In the genomic region with DNA sequence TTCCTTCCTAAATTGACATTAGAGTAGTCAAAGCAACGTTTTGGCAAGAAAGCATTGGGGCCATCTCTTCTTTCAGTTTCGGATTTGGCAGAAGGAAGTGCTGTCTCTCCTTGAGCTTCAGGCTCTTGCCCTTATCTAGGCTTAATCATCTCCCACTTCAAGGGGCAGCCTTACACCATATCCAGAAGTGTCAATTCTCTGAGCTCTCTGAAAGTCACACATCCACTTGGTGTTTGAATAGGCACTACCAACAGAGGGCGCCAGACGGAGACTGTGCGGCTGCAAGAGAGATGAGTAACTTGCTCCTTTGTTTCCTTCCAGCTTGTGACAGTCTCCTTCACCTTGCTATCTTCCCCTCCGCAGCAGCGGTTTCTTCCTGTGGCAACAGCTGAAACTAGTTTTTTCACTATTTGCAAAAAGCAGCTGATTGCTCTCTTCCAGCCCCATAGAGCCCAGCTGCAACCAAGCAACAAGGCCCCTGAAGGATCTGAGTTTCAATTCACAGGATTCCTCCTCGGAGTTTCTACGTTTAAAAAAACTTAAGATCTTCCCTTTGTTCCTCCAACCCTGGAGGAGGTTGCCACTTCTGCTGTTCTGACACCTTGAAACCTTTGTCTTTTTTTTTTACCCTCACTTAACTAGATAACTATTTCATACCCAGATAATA, we compare ENCODE assay signal across 8 cellular contexts.
DNase-seq lines count a peak whose midpoint lies in the region; ATAC-seq and TF ChIP-seq lines count a peak whose summit lies in the region.

No MANE protein-coding gene starts in this region.

- H3K27me3 Mint-ChIP-seq in endodermal cell (ENCODE audit: insufficient read depth), result peaks cover 15% of the 10 kb centered on the region

- H3K9me3 ChIP-seq in endodermal cell (ENCODE audit: control insufficient read depth, low read length), result no peaks in the 10 kb centered on the region

- DNase-seq in GM12865 (ENCODE audit: low read depth) (peak; percentile 68), NCI-H82 (lab: John Stamatoyannopoulos, UW) (peak; percentile 79), endodermal cell (peak; percentile 96), middle frontal gyrus (ENCODE audit: extremely low spot score, low spot score) (peak; percentile 15)
- peak; percentile 60 to 75 for DNase-seq in activated CD8-positive, alpha-beta memory T cell treated with anti-CD3 and anti-CD28 coated beads for 1 hour (ENCODE audit: extremely low read depth in 1 of 2, low read depth in 1 of 2)
- DNase-seq in stimulated activated CD8-positive, alpha-beta memory T cell treated with anti-CD3 and anti-CD28 coated beads, Interleukin-7, amount 100 ng/mL, for 1 hour (ENCODE audit: low read depth in 2 of 2), result peak; percentile 55 to 76

- WGBS in endodermal cell (ENCODE audit: insufficient coverage in 1 of 2, insufficient read length in 1 of 2), 2 experiments, result 29 to 33% methylated on average over 8 to 9 of the region's 9 CpGs

- no peaks in the 10 kb centered on the region for H3K36me3 Mint-ChIP-seq in endodermal cell (ENCODE audit: low read depth)

- H3K27me3 ChIP-seq in endodermal cell (ENCODE audit: control insufficient read depth, insufficient read depth, low read length, poor library complexity, severe bottlenecking), result peaks cover 9% of the 10 kb centered on the region

- H3K4me1 ChIP-seq in endodermal cell (ENCODE audit: control insufficient read depth, insufficient read depth, low read length), result peaks cover 2% of the 10 kb centered on the region

- peak overlapping the region; percentile 83 for H3K27ac Mint-ChIP-seq in endodermal cell

- no peak overlapping the region for H3K27ac ChIP-seq in endodermal cell (ENCODE audit: low read depth, low read length)

- ATAC-seq in HG03558 (IDR thresholded peaks at IDR 0.05; ENCODE audit: extremely low read depth, unreplicated experiment) (peak; percentile 43), GM18867 (IDR thresholded peaks at IDR 0.05; ENCODE audit: unreplicated experiment) (no peak)

- H3K9me3 Mint-ChIP-seq in endodermal cell, result no peaks in the 10 kb centered on the region

- no peak overlapping the region for H3K4me3 ChIP-seq in GM12865 (ENCODE audit: low read depth, low read length)
- H3K4me3 ChIP-seq in endodermal cell (ENCODE audit: low read length), result no peak overlapping the region

- H3K9ac ChIP-seq in endodermal cell (ENCODE audit: extremely low read depth, low read length, poor library complexity, severe bottlenecking), result no peak overlapping the region

- no peaks in the 10 kb centered on the region for H3K36me3 ChIP-seq in endodermal cell (ENCODE audit: control insufficient read depth, insufficient read depth, low read length)

- H3K4me1 Mint-ChIP-seq in endodermal cell, result peaks cover 22% of the 10 kb centered on the region

- TF ChIP-seq CTCF in GM12865 (IDR thresholded peaks at IDR 0.05; ENCODE audit: insufficient read depth, low read depth, low read length, missing control alignments) (peak; percentile 80), endodermal cell (conservative IDR thresholded peaks at IDR 0.05) (peak; percentile 98)

- H3K4me3 Mint-ChIP-seq in endodermal cell, result no peak overlapping the region

Comparison
In these comparisons a context has a peak if more than half of its experiments do, and no peak if none do; other contexts are left out.
1. DNase-seq: peak in every context shown above with its lines; median percentile 96 in endodermal cell; 79 in NCI-H82; 68 in GM12865; 68 in activated CD8-positive, alpha-beta memory T cell treated with anti-CD3 and anti-CD28 coated beads for 1 hour; 66 in stimulated activated CD8-positive, alpha-beta memory T cell treated with anti-CD3 and anti-CD28 coated beads, Interleukin-7, amount 100 ng/mL, for 1 hour; 15 in middle frontal gyrus.